Comparison of ENCODE assay signal across 10 cellular contexts in the genomic region with DNA sequence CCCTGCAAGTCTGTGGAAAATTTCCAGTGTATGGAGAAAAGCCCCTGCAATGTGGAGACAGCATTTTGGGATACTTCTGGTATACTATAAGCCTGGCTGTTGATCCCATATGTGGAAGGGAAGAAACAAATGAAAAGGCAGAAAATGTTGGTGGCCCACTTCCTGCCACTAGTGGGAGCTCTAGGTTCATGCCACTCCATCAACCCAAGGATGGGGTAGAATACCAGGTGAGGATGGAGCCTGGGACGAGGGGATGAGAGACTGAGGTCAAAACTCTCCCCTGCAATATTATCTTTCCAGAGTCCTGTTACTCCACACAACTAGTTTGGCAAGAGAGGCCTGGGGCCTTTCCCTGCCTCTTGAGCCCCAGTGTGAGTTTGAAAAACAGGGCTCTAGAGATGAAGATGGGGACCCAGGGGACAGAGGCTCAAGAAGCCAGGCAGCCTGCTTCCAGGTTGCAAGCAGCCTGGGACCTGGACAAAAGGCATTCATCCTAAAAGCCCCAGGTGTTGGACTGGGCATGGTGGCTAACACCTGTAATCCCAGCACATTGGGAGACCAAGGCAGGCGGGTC. TPM values are rescaled to one million over a fixed set of nuclear protein-coding genes. Genes with fewer than 3 reads are reported as not detected.
DNase-seq lines count a peak whose midpoint lies in the region; ATAC-seq, FAIRE-seq and TF ChIP-seq lines count a peak whose summit lies in the region.
"Had no signal": no experiment of that assay in that cellular context is flagged by ENCODE, and none has a peak within 500 bp of the region (broad histone marks: within the 10 kb centered on the region; RNA-seq: fewer than 3 reads in every experiment).

No MANE protein-coding gene starts in this region.

- peak; percentile 51 to 72 (median 64) for ATAC-seq in right lobe of liver
- no peak for ATAC-seq in GM21390 (IDR thresholded peaks at IDR 0.05; ENCODE audit: unreplicated experiment)
- no peak for ATAC-seq in stimulated activated memory B cell treated with anti-CD40 and anti-IgM and Interleukin-4, amounts not matched to agents 10 μg/mL and 1 μg/mL and 100 μg/mL, for 72 hours

- TF ChIP-seq CTCF in right lobe of liver (IDR thresholded peaks at IDR 0.05), result peak; percentile 51 to 76 (median 64)

- H3K36me3 ChIP-seq in CD4-positive, alpha-beta memory T cell (ENCODE audit: insufficient read depth, low read length), result no peaks in the 10 kb centered on the region
- no peaks in the 10 kb centered on the region for H3K36me3 ChIP-seq in right lobe of liver
- H3K36me3 ChIP-seq: prostate gland had no signal

- H3K4me1 ChIP-seq in CD4-positive, alpha-beta memory T cell (ENCODE audit: insufficient read depth, low read length), result peaks cover 16% of the 10 kb centered on the region
- no peaks in the 10 kb centered on the region for H3K4me1 ChIP-seq in right lobe of liver
- H3K4me1 ChIP-seq: prostate gland had no signal

- POLR2A ChIA-PET in CD4-positive, alpha-beta memory T cell (lab: Charles Lee; ENCODE audit: partially characterized antibody), result interaction anchor here (0.6 to 1.3 kb wide), 5 partner anchors 69 to 372 kb away, joined by 3 to 6 read pairs (median 4); partner anchors contain the start of gene APLF
- POLR2A ChIA-PET in HEK293T (lab: Yijun Ruan, JAX), result no interaction called here

- FAIRE-seq in urothelium cell line (lab: Jason Lieb, UNC), result no peak

- H3K27ac Mint-ChIP-seq in CD4-positive, alpha-beta memory T cell, result peak overlapping the region in 2 of 7 donors; percentile 12 to 36
- no peak overlapping the region for H3K27ac Mint-ChIP-seq in stimulated activated memory B cell treated with anti-CD40 and anti-IgM and Interleukin-4, amounts not matched to agents 10 μg/mL and 1 μg/mL and 100 μg/mL, for 72 hours
- H3K27ac Mint-ChIP-seq: activated naive CD8-positive, alpha-beta T cell treated with anti-CD3 and anti-CD28 coated beads, Interleukin-2, amount 10 ng/mL, durations not matched to agents 7 days and 5 days had no signal

- intact Hi-C loops in CD4-positive, alpha-beta memory T cell (cut with micrococcal nuclease), result loop anchor here (1.0 kb wide), 2 partner anchors 69 to 86 kb away; no protein-coding TSS in a partner anchor
- intact Hi-C loops in right lobe of liver (cut with DNase I), result loop anchor here in 1 of 2 donors (10.0 kb wide), 1 partner anchor 385 kb away; no protein-coding TSS in a partner anchor

- no peaks in the 10 kb centered on the region for H3K27me3 Mint-ChIP-seq in CD4-positive, alpha-beta memory T cell
- no peaks in the 10 kb centered on the region for H3K27me3 Mint-ChIP-seq in stimulated activated memory B cell treated with anti-CD40 and anti-IgM and Interleukin-4, amounts not matched to agents 10 μg/mL and 1 μg/mL and 100 μg/mL, for 72 hours

- peaks cover 11 to 33% (median 22%) of the 10 kb centered on the region in 4 donors for H3K4me1 Mint-ChIP-seq in CD4-positive, alpha-beta memory T cell
- peaks cover 21% of the 10 kb centered on the region for H3K4me1 Mint-ChIP-seq in stimulated activated memory B cell treated with anti-CD40 and anti-IgM and Interleukin-4, amounts not matched to agents 10 μg/mL and 1 μg/mL and 100 μg/mL, for 72 hours

- H3K9me3 ChIP-seq in CD4-positive, alpha-beta memory T cell (ENCODE audit: control insufficient read depth in 1 of 2, low read length in 2 of 2), result no peaks in the 10 kb centered on the region
- no peaks in the 10 kb centered on the region for H3K9me3 ChIP-seq in right lobe of liver
- H3K9me3 ChIP-seq: prostate gland had no signal

- peak in 3 of 5 donors; percentile 18 to 20 (median 19) for DNase-seq in CD4-positive, alpha-beta memory T cell
- peak; percentile 27 for DNase-seq in HEK293T (ENCODE audit: extremely low spot score)
- peak; percentile 24 for DNase-seq in activated T-cell treated with anti-CD3 and anti-CD28 coated beads, Interleukin-2, amount 50 U/mL, for 1 hour
- DNase-seq in right lobe of liver, result no peak
- no peak for DNase-seq in GF-D8 (lab: John Stamatoyannopoulos, UW)
- DNase-seq in urothelium cell line (ENCODE audit: low spot score), result no peak
- DNase-seq: activated naive CD8-positive, alpha-beta T cell treated with anti-CD3 and anti-CD28 coated beads, Interleukin-2, amount 10 ng/mL, durations not matched to agents 7 days and 5 days had no signal

- no peak for TF ChIP-seq POLR2A in right lobe of liver (IDR thresholded peaks at IDR 0.05)

- WGBS in right lobe of liver (ENCODE audit: insufficient coverage, low coverage, low lambda C conversion rate, missing lambda C conversion rate), result 60% methylated on average over 1 of the region's 2 CpGs

- no peaks in the 10 kb centered on the region for H3K9me3 Mint-ChIP-seq in CD4-positive, alpha-beta memory T cell
- H3K9me3 Mint-ChIP-seq in stimulated activated memory B cell treated with anti-CD40 and anti-IgM and Interleukin-4, amounts not matched to agents 10 μg/mL and 1 μg/mL and 100 μg/mL, for 72 hours, result no peaks in the 10 kb centered on the region

- H3K27me3 ChIP-seq in CD4-positive, alpha-beta memory T cell (ENCODE audit: insufficient read depth, low read length), result no peaks in the 10 kb centered on the region
- H3K27me3 ChIP-seq in right lobe of liver, result no peaks in the 10 kb centered on the region

- no peak overlapping the region for H3K4me3 Mint-ChIP-seq in CD4-positive, alpha-beta memory T cell
- no peak overlapping the region for H3K4me3 Mint-ChIP-seq in stimulated activated memory B cell treated with anti-CD40 and anti-IgM and Interleukin-4, amounts not matched to agents 10 μg/mL and 1 μg/mL and 100 μg/mL, for 72 hours
- H3K4me3 Mint-ChIP-seq: activated naive CD8-positive, alpha-beta T cell treated with anti-CD3 and anti-CD28 coated beads, Interleukin-2, amount 10 ng/mL, durations not matched to agents 7 days and 5 days had no signal

- CTCF ChIA-PET in CD4-positive, alpha-beta memory T cell (lab: Charles Lee; ENCODE audit: partially characterized antibody), result interaction anchor here (0.9 to 9.0 kb wide), 28 partner anchors 8 to 376 kb away, joined by 3 to 199 read pairs (median 6); no protein-coding TSS in a partner anchor
- CTCF ChIA-PET in HEK293T (lab: Yijun Ruan, JAX), result interaction anchor here (0.6 to 1.6 kb wide), 2 partner anchors 11 to 88 kb away, joined by 4 to 7 read pairs; no protein-coding TSS in a partner anchor

- H3K4me3 ChIP-seq in CD4-positive, alpha-beta memory T cell (ENCODE audit: low read length in 2 of 2), result no peak overlapping the region
- H3K4me3 ChIP-seq in right lobe of liver, result no peak overlapping the region
- H3K4me3 ChIP-seq: prostate gland had no signal

- no peaks in the 10 kb centered on the region for H3K36me3 Mint-ChIP-seq in CD4-positive, alpha-beta memory T cell
- no peaks in the 10 kb centered on the region for H3K36me3 Mint-ChIP-seq in stimulated activated memory B cell treated with anti-CD40 and anti-IgM and Interleukin-4, amounts not matched to agents 10 μg/mL and 1 μg/mL and 100 μg/mL, for 72 hours
- H3K36me3 Mint-ChIP-seq: activated naive CD8-positive, alpha-beta T cell treated with anti-CD3 and anti-CD28 coated beads, Interleukin-2, amount 10 ng/mL, durations not matched to agents 7 days and 5 days had no signal

- H3K27ac ChIP-seq in CD4-positive, alpha-beta memory T cell (ENCODE audit: low read depth, low read length), result no peak overlapping the region
- no peak overlapping the region for H3K27ac ChIP-seq in right lobe of liver
- H3K27ac ChIP-seq: prostate gland had no signal

TF ChIP-seq in HEK293T, 16 proteins besides CTCF, POLR2A, EP300 and RAD21:
- TF ChIP-seq SP1 (IDR thresholded peaks at IDR 0.05) (no peak), TARDBP (IDR thresholded peaks at IDR 0.05) (no peak), SUZ12 (IDR thresholded peaks at IDR 0.05) (no peak), BHLHE40 (IDR thresholded peaks at IDR 0.05; ENCODE audit: borderline replicate concordance) (no peak), ZNF384 (IDR thresholded peaks at IDR 0.05) (no peak), PKNOX1 (IDR thresholded peaks at IDR 0.05) (no peak), L3MBTL2 (conservative IDR thresholded peaks at IDR 0.05) (no peak), HDGF (IDR thresholded peaks at IDR 0.05; ENCODE audit: borderline replicate concordance) (no peak), FOXA1 (IDR thresholded peaks at IDR 0.05) (no peak), FOXK2 (IDR thresholded peaks at IDR 0.05) (no peak), CTBP1 (IDR thresholded peaks at IDR 0.05; ENCODE audit: borderline replicate concordance) (no peak)

RNA-seq across cellular contexts. Expression of gene BMP10, which starts 31.9 kb away (rescaled TPM):
- not detected for total RNA-seq in CD4-positive, alpha-beta memory T cell
- polyA plus RNA-seq in CD4-positive, alpha-beta memory T cell, result not detected
- 10 to 100 TPM in 1 of 6 experiments, 1 to 10 TPM in 5; 4.0 to 15.4 (median 6.0) TPM for total RNA-seq in right lobe of liver
- total RNA-seq: activated naive CD8-positive, alpha-beta T cell treated with anti-CD3 and anti-CD28 coated beads, Interleukin-2, amount 10 ng/mL, durations not matched to agents 7 days and 5 days; prostate gland had no signal

Comparison
In these comparisons a context has a peak if more than half of its experiments do, and no peak if none do; other contexts are left out.
1. DNase-seq: peak in CD4-positive, alpha-beta memory T cell (3 of 5), HEK293T (single experiment) and activated T-cell treated with anti-CD3 and anti-CD28 coated beads, Interleukin-2, amount 50 U/mL, for 1 hour (single experiment); none in right lobe of liver (0 of 3), GF-D8 (single experiment) and urothelium cell line (single experiment).
2. ATAC-seq: peak in right lobe of liver (4 of 4); none in GM21390 (single experiment) and stimulated activated memory B cell treated with anti-CD40 and anti-IgM and Interleukin-4, amounts not matched to agents 10 μg/mL and 1 μg/mL and 100 μg/mL, for 72 hours (single experiment).
3. RNA of gene BMP10, which starts 31.9 kb away (total RNA-seq): 4.0 to 15.4 TPM in right lobe of liver; not detected in CD4-positive, alpha-beta memory T cell; every median in the first group is over 4 times any median in the second.